ENCODE assay signal across 1 cellular context in genomic region chr12:21234395-21234794, GRCh38.
TF ChIP-seq lines count a peak whose summit lies in the region.

No MANE protein-coding gene starts in this region.

TF ChIP-seq in K562, 482 proteins besides CTCF, POLR2A, EP300 and RAD21 (continued from another document and continues in another):
- TF ChIP-seq CREB3L1 (IDR thresholded peaks at IDR 0.05; ENCODE audit: borderline replicate concordance, low read depth) (no peak), ZKSCAN8 (CRISPR knock-in tag; IDR thresholded peaks at IDR 0.05) (no peak), ZNF224 (CRISPR knock-in tag; IDR thresholded peaks at IDR 0.05) (no peak), TFAM (CRISPR knock-in tag; conservative IDR thresholded peaks at IDR 0.05) (no peak), ZNF740 (CRISPR knock-in tag; IDR thresholded peaks at IDR 0.05) (no peak), ZNF740 (tag; IDR thresholded peaks at IDR 0.05) (peak in 1 of 2 experiments; percentile 85; a peak in 2 of 4 replicates), ZBTB7A (IDR thresholded peaks at IDR 0.05; ENCODE audit: borderline replicate concordance, control insufficient read depth, low read depth, low read length) (no peak), ZBTB49 (CRISPR knock-in tag; IDR thresholded peaks at IDR 0.05; ENCODE audit: borderline replicate concordance) (no peak), USF1 (CRISPR knock-in tag; IDR thresholded peaks at IDR 0.05) (no peak), CHD7 (IDR thresholded peaks at IDR 0.05; ENCODE audit: low read depth, low read length) (no peak), NFXL1 (CRISPR knock-in tag; IDR thresholded peaks at IDR 0.05) (0 out of 2 replicates have a peak, but pooled peaks have one; percentile 44), POLR3G (IDR thresholded peaks at IDR 0.05; ENCODE audit: extremely low read depth, insufficient read length, insufficient replicate concordance) (no peak), RBM15 (IDR thresholded peaks at IDR 0.05; ENCODE audit: insufficient read depth, low read length) (no peak), PML (IDR thresholded peaks at IDR 0.05; ENCODE audit: low read length) (no peak), ZNF282 (CRISPR knock-in tag; IDR thresholded peaks at IDR 0.05) (no peak), ZC3H11A (IDR thresholded peaks at IDR 0.05; ENCODE audit: low read depth, low read length) (no peak), C11orf30 (IDR thresholded peaks at IDR 0.05; ENCODE audit: low read depth) (no peak), NR2C2 (CRISPR knock-in tag; IDR thresholded peaks at IDR 0.05) (no peak), NR2C2 (tag; IDR thresholded peaks at IDR 0.05) (peak; percentile 44; the same call in 1 of the 2 replicates), CBX2 (IDR thresholded peaks at IDR 0.05; ENCODE audit: insufficient read depth, low read length, poor library complexity, severe bottlenecking) (no peak), FOXJ3 (CRISPR knock-in tag; IDR thresholded peaks at IDR 0.05) (no peak), PHB2 (IDR thresholded peaks at IDR 0.05; ENCODE audit: low read depth) (no peak), LARP7 (IDR thresholded peaks at IDR 0.05) (no peak), POLR2AphosphoS5 (IDR thresholded peaks at IDR 0.05; ENCODE audit: control insufficient read depth, insufficient read depth, low read depth, low read length) (no peak), NFIX (CRISPR knock-in tag; IDR thresholded peaks at IDR 0.05; ENCODE audit: low read depth) (0 out of 2 replicates have a peak, but pooled peaks have one; percentile 13), RFX5 (IDR thresholded peaks at IDR 0.05; ENCODE audit: low read depth, low read length) (no peak), ATF2 (CRISPR knock-in tag; IDR thresholded peaks at IDR 0.05) (no peak), HDAC3 (IDR thresholded peaks at IDR 0.05; ENCODE audit: borderline replicate concordance, partially characterized antibody) (no peak), CHD1 (IDR thresholded peaks at IDR 0.05; ENCODE audit: low read length) (no peak), DMBX1 (CRISPR knock-in tag; IDR thresholded peaks at IDR 0.05; ENCODE audit: borderline replicate concordance) (peak; percentile 98), FOXJ2 (tag; IDR thresholded peaks at IDR 0.05) (no peak), FOXP4 (CRISPR knock-in tag; IDR thresholded peaks at IDR 0.05; ENCODE audit: borderline replicate concordance) (no peak), CHCHD3 (CRISPR knock-in tag; IDR thresholded peaks at IDR 0.05) (no peak), ZNF239 (CRISPR knock-in tag; IDR thresholded peaks at IDR 0.05) (0 out of 2 replicates have a peak, but pooled peaks have one; percentile 13), GTF2E2 (tag; IDR thresholded peaks at IDR 0.05) (no peak), E2F8 (IDR thresholded peaks at IDR 0.05; ENCODE audit: low read depth, partially characterized antibody) (no peak), MCM5 (IDR thresholded peaks at IDR 0.05; ENCODE audit: low read depth) (no peak), FOXM1 (IDR thresholded peaks at IDR 0.05; ENCODE audit: low read depth) (no peak), FOXM1 (CRISPR knock-in tag; IDR thresholded peaks at IDR 0.05; ENCODE audit: low read depth) (no peak)
